ENCODE assay signal across 1 cellular context in genomic region chr12:57452937-57453509, GRCh38.
TF ChIP-seq lines count a peak whose summit lies in the region.

No MANE protein-coding gene starts in this region.

TF ChIP-seq in HEK293, 187 proteins besides CTCF, POLR2A, EP300 and RAD21 (continued from another document):
- TF ChIP-seq ZNF692 (tag by site-specific recombination; IDR thresholded peaks at IDR 0.05) (peak; percentile 29; the same call in 1 of the 2 replicates), ZBTB48 (tag by site-specific recombination; IDR thresholded peaks at IDR 0.05) (peak; percentile 63; the same call in 1 of the 2 replicates), ZNF416 (tag by site-specific recombination; IDR thresholded peaks at IDR 0.05) (no peak), ATF2 (tag by site-specific recombination; IDR thresholded peaks at IDR 0.05; ENCODE audit: low read depth) (no peak), ZNF654 (tag by site-specific recombination; IDR thresholded peaks at IDR 0.05; ENCODE audit: low read depth) (peak; percentile 86), ZNF571 (tag by site-specific recombination; IDR thresholded peaks at IDR 0.05) (no peak), KLF8 (tag by site-specific recombination; IDR thresholded peaks at IDR 0.05) (no peak), REST (tag by site-specific recombination; IDR thresholded peaks at IDR 0.05) (peak; percentile 46; the same call in 1 of the 2 replicates), ZNF585B (tag by site-specific recombination; IDR thresholded peaks at IDR 0.05) (no peak), PATZ1 (tag by site-specific recombination; IDR thresholded peaks at IDR 0.05) (peak; percentile 36; the same call in 1 of the 2 replicates), ZNF623 (tag by site-specific recombination; IDR thresholded peaks at IDR 0.05) (no peak), IKZF3 (tag by site-specific recombination; IDR thresholded peaks at IDR 0.05) (peak; percentile 98), ZNF146 (tag by site-specific recombination; IDR thresholded peaks at IDR 0.05) (no peak), ZBTB17 (tag by site-specific recombination; IDR thresholded peaks at IDR 0.05) (0 out of 2 replicates have a peak, but pooled peaks have one; percentile 26), GFI1B (tag by site-specific recombination; IDR thresholded peaks at IDR 0.05) (no peak), ZNF366 (tag by site-specific recombination; conservative IDR thresholded peaks at IDR 0.05) (peak; percentile 80)
